17 cellular contexts compared by ENCODE assay signal in the genomic region with DNA sequence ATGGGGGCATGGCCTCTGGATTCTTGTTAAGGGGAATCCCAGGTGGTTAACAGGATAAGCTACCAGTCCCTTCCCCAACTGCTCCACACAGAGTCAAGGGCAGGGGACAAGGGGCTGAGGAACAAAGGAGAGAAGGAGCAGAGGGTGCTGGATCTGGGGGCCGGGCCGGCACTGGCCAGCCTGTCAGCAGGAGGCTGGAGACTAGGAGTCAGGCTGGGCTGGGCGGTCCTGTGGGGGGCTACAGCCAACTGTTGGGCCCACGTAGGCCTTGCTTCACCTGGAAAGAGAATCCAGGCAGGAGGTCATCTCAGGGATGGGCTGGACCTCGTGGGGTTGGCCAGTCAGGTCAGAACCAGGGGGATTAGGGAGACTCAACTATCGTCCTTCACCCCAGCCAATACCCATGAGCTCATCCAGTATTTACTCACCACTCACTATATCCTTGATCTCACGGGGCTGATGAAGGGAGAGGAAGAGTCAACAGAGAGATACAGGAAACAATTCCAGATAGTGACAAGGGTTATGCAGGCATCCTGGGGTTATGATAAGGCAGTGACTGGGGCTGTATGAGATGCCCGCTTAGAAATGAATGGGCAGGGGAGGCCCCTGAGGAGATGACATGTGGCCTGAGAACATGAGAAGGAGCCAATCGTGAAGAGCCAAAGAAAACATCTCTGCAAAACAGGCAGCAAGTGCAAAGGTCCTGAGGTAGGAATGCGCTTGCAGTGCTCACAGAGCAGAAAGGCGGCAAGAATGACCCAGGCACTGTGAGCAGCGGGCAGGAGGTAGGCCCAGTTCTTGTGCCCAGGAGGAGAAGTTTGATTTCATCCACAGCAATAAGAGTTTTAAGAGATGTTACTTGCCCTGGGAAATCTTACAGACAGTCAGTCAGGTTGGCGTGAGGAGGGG. TPM values are rescaled to one million over a fixed set of nuclear protein-coding genes. Genes with fewer than 3 reads are reported as not detected.
DNase-seq lines count a peak whose midpoint lies in the region; ATAC-seq and TF ChIP-seq lines count a peak whose summit lies in the region.
"Had no signal": no experiment of that assay in that cellular context is flagged by ENCODE, and none has a peak within 500 bp of the region (broad histone marks: within the 10 kb centered on the region; RNA-seq: fewer than 3 reads in every experiment).

No MANE protein-coding gene starts in this region.

- H3K4me2 ChIP-seq in osteoblast (ENCODE audit: insufficient read depth, low read length): no peak overlapping the region

- peak overlapping the region; percentile 94 for H3K27ac Mint-ChIP-seq in chondrocyte (ENCODE audit: unreplicated experiment)
- H3K27ac Mint-ChIP-seq: activated naive CD8-positive, alpha-beta T cell treated with anti-CD3 and anti-CD28 coated beads, Interleukin-2, amount 10 ng/mL, durations not matched to agents 7 days and 5 days; memory B cell had no signal

- TF ChIP-seq CTCF in chondrocyte (IDR thresholded peaks at IDR 0.05): no peak
- no peak for TF ChIP-seq CTCF in osteoblast (IDR thresholded peaks at IDR 0.05; ENCODE audit: extremely low read depth, low read depth, low read length)
- no peak for TF ChIP-seq CTCF in GM10266 (IDR thresholded peaks at IDR 0.05; ENCODE audit: control insufficient read depth, insufficient read depth, low read depth, missing control alignments)

- peaks cover 3% of the 10 kb centered on the region for H4K20me1 ChIP-seq in osteoblast (ENCODE audit: insufficient read depth, low read length)

- no peak overlapping the region for H3K4me3 Mint-ChIP-seq in chondrocyte (ENCODE audit: unreplicated experiment)
- H3K4me3 Mint-ChIP-seq: activated naive CD8-positive, alpha-beta T cell treated with anti-CD3 and anti-CD28 coated beads, Interleukin-2, amount 10 ng/mL, durations not matched to agents 7 days and 5 days; memory B cell had no signal

- peaks cover 78% of the 10 kb centered on the region for H3K4me1 Mint-ChIP-seq in chondrocyte (ENCODE audit: low read depth)
- H3K4me1 Mint-ChIP-seq: activated naive CD8-positive, alpha-beta T cell treated with anti-CD3 and anti-CD28 coated beads, Interleukin-2, amount 10 ng/mL, durations not matched to agents 7 days and 5 days had no signal

- no peak overlapping the region for H3K4me3 ChIP-seq in MG63
- H3K4me3 ChIP-seq in osteoblast (ENCODE audit: insufficient read depth, low read length): no peak overlapping the region
- H3K4me3 ChIP-seq: Peyer's patch, right lobe of liver had no signal

- no peaks in the 10 kb centered on the region for H3K79me2 ChIP-seq in osteoblast (ENCODE audit: insufficient read depth, low read length)

- no peak overlapping the region for H2AFZ ChIP-seq in osteoblast (ENCODE audit: low read length)

- H3K27me3 ChIP-seq in MG63 (no peaks in the 10 kb centered on the region), osteoblast (ENCODE audit: insufficient read depth, low read length) (no peaks in the 10 kb centered on the region)
- H3K27me3 ChIP-seq: neutrophil, Peyer's patch, right lobe of liver had no signal

- H3K36me3 Mint-ChIP-seq in chondrocyte (ENCODE audit: low read depth): peaks cover 30% of the 10 kb centered on the region
- H3K36me3 Mint-ChIP-seq: activated naive CD8-positive, alpha-beta T cell treated with anti-CD3 and anti-CD28 coated beads, Interleukin-2, amount 10 ng/mL, durations not matched to agents 7 days and 5 days had no signal

- H3K9me3 ChIP-seq in MG63: no peaks in the 10 kb centered on the region
- H3K9me3 ChIP-seq in osteoblast (ENCODE audit: low read depth, low read length): peaks cover 1% of the 10 kb centered on the region
- H3K9me3 ChIP-seq: neutrophil, Peyer's patch, right lobe of liver had no signal

- H3K36me3 ChIP-seq in MG63 (peaks cover 22% of the 10 kb centered on the region), osteoblast (ENCODE audit: insufficient read depth, low read length) (peaks cover 11% of the 10 kb centered on the region)

- H3K9me3 Mint-ChIP-seq in chondrocyte (ENCODE audit: low read depth): peaks cover 6% of the 10 kb centered on the region
- H3K9me3 Mint-ChIP-seq: activated naive CD8-positive, alpha-beta T cell treated with anti-CD3 and anti-CD28 coated beads, Interleukin-2, amount 10 ng/mL, durations not matched to agents 7 days and 5 days had no signal

- peaks cover 44% of the 10 kb centered on the region for H3K4me1 ChIP-seq in osteoblast (ENCODE audit: insufficient read depth, low read length)
- H3K4me1 ChIP-seq: Peyer's patch, right lobe of liver had no signal

- no peak for ATAC-seq in GM18520 (IDR thresholded peaks at IDR 0.05; ENCODE audit: unreplicated experiment)
- ATAC-seq in GM21367 (IDR thresholded peaks at IDR 0.05; ENCODE audit: unreplicated experiment): no peak

- peak overlapping the region; percentile 99 for H3K27ac ChIP-seq in osteoblast (ENCODE audit: low read depth, low read length)
- H3K27ac ChIP-seq: C4-2B, neutrophil, Peyer's patch, right lobe of liver had no signal

- DNase-seq in D341Med (ENCODE audit: low spot score) (peak; percentile 42), MG63 (peak; percentile 20), chondrocyte (ENCODE audit: low spot score) (no peak), osteoblast (ENCODE audit: insufficient read length, low spot score, missing footprints) (peak; percentile 89), GM10266 (ENCODE audit: extremely low spot score) (no peak)
- DNase-seq: activated naive CD8-positive, alpha-beta T cell treated with anti-CD3 and anti-CD28 coated beads, Interleukin-2, amount 10 ng/mL, durations not matched to agents 7 days and 5 days; cerebellar nuclear complex; NCI-H187; NCI-H510A; Peyer's patch; right lobe of liver; stimulated activated CD4-positive, alpha-beta T cell treated with anti-CD3 and anti-CD28 coated beads, Interleukin-4, amount 100 ng/mL, for 1 hour had no signal

- no peaks in the 10 kb centered on the region for H3K27me3 Mint-ChIP-seq in chondrocyte (ENCODE audit: low read depth)
- H3K27me3 Mint-ChIP-seq: activated naive CD8-positive, alpha-beta T cell treated with anti-CD3 and anti-CD28 coated beads, Interleukin-2, amount 10 ng/mL, durations not matched to agents 7 days and 5 days had no signal

RNA-seq across cellular contexts. Expression of gene SLC25A51, which starts 48.0 kb away (rescaled TPM):
- 9.0 and 15.9 TPM in 2 replicates for total RNA-seq in MG63 (2014; rRNA removed; shearing (Covaris generic); ENCODE audit: low replicate concordance)
- 50.1 to 52.5 TPM (median 50.5 TPM) in 3 replicates for total RNA-seq in chondrocyte
- total RNA-seq in osteoblast: 114 and 119 TPM in 2 replicates

Comparison
In these comparisons a context has a peak if more than half of its experiments do, and no peak if none do; other contexts are left out.
1. DNase-seq: peak in D341Med (single experiment), MG63 (single experiment) and osteoblast (single experiment); none in chondrocyte (single experiment) and GM10266 (single experiment).